In genomic region chr20:49724637-49725606, GRCh38 we compare ENCODE assay signal across 8 cellular contexts. TPM values are rescaled to one million over a fixed set of nuclear protein-coding genes. Genes with fewer than 3 reads are reported as not detected.
DNase-seq lines count a peak whose midpoint lies in the region; ATAC-seq and TF ChIP-seq lines count a peak whose summit lies in the region.

No MANE protein-coding gene starts in this region.

- peaks cover 0 to 5% (median 0%) of the 10 kb centered on the region in 11 donors for H3K9me3 ChIP-seq in heart right ventricle
- H3K9me3 ChIP-seq in endodermal cell (ENCODE audit: control insufficient read depth, low read length): no peaks in the 10 kb centered on the region

- H3K4me1 ChIP-seq in heart right ventricle (peaks cover 0 to 38% (median 12%) of the 10 kb centered on the region in 9 donors), endodermal cell (ENCODE audit: control insufficient read depth, insufficient read depth, low read length) (peaks cover 4% of the 10 kb centered on the region)

- H3K4me1 Mint-ChIP-seq in T-helper 2 cell treated with Interferon-gamma antibody and Interleukin-4, amounts not matched to agents 5 μg/mL and 100 μg/mL, for 36 hours (ENCODE audit: low read depth): peaks cover 10% of the 10 kb centered on the region
- H3K4me1 Mint-ChIP-seq in activated CD8-positive, alpha-beta memory T cell treated with anti-CD3 and anti-CD28 coated beads, Interleukin-2, amount 10 ng/mL, durations not matched to agents 7 days and 5 days: peaks cover 11% of the 10 kb centered on the region
- H3K4me1 Mint-ChIP-seq in endodermal cell: peaks cover 10% of the 10 kb centered on the region

- CTCF ChIA-PET in activated CD8-positive, alpha-beta memory T cell treated with anti-CD3 and anti-CD28 coated beads, Interleukin-2, amount 10 ng/mL, durations not matched to agents 7 days and 5 days (lab: Charles Lee): no interaction called here

- H3K36me3 ChIP-seq in heart right ventricle (no peaks in the 10 kb centered on the region), endodermal cell (ENCODE audit: control insufficient read depth, insufficient read depth, low read length) (no peaks in the 10 kb centered on the region)

- no peaks in the 10 kb centered on the region for H3K27me3 Mint-ChIP-seq in T-helper 2 cell treated with Interferon-gamma antibody and Interleukin-4, amounts not matched to agents 5 μg/mL and 100 μg/mL, for 36 hours (ENCODE audit: low read depth)
- H3K27me3 Mint-ChIP-seq in activated CD8-positive, alpha-beta memory T cell treated with anti-CD3 and anti-CD28 coated beads, Interleukin-2, amount 10 ng/mL, durations not matched to agents 7 days and 5 days: no peaks in the 10 kb centered on the region
- H3K27me3 Mint-ChIP-seq in endodermal cell (ENCODE audit: insufficient read depth): no peaks in the 10 kb centered on the region

- DNase-seq in HL-60 (ENCODE audit: low read depth in 1 of 2, low spot score in 1 of 2) (peak; percentile 73), heart right ventricle (peak; percentile 35 to 83), sciatic nerve (ENCODE audit: low spot score) (peak; percentile 81), endodermal cell (no peak)
- no peak for DNase-seq in T-helper 2 cell treated with Interferon-gamma antibody and Interleukin-4, amounts not matched to agents 5 μg/mL and 100 μg/mL, for 36 hours (ENCODE audit: low spot score)
- DNase-seq in activated CD8-positive, alpha-beta memory T cell treated with anti-CD3 and anti-CD28 coated beads, Interleukin-2, amount 10 ng/mL, durations not matched to agents 7 days and 5 days: no peak

- ATAC-seq in heart right ventricle (peak; percentile 90 to 99 (median 98)), sciatic nerve (peak; percentile 99), GM21723 (IDR thresholded peaks at IDR 0.05; ENCODE audit: unreplicated experiment) (no peak), HG02870 (IDR thresholded peaks at IDR 0.05; ENCODE audit: unreplicated experiment) (no peak)
- ATAC-seq in activated CD8-positive, alpha-beta memory T cell treated with anti-CD3 and anti-CD28 coated beads, Interleukin-2, amount 10 ng/mL, durations not matched to agents 7 days and 5 days: no peak

- intact Hi-C loops in heart right ventricle (cut with DNase I) (loop anchor here in 1 of 10 donors (5.0 kb wide), 1 partner anchor 108 kb away; no protein-coding TSS in a partner anchor), sciatic nerve (cut with DNase I) (loop anchor here (5.0 kb wide), 1 partner anchor 393 kb away; no protein-coding TSS in a partner anchor)

- H3K27me3 ChIP-seq in HL-60 (ENCODE audit: insufficient read depth, poor library complexity, severe bottlenecking) (no peaks in the 10 kb centered on the region), heart right ventricle (no peaks in the 10 kb centered on the region), endodermal cell (ENCODE audit: control insufficient read depth, insufficient read depth, low read length, poor library complexity, severe bottlenecking) (no peaks in the 10 kb centered on the region)

- peak overlapping the region; percentile 60 for H3K27ac ChIP-seq in HL-60 (replicated peaks)
- peak overlapping the region in 9 of 10 donors; percentile 52 to 77 (median 70) for H3K27ac ChIP-seq in heart right ventricle
- no peak overlapping the region for H3K27ac ChIP-seq in endodermal cell (ENCODE audit: low read depth, low read length)

- H3K4me3 ChIP-seq in HL-60 (replicated peaks; ENCODE audit: insufficient read depth, low read length): no peak overlapping the region
- no peak overlapping the region for H3K4me3 ChIP-seq in heart right ventricle
- H3K4me3 ChIP-seq in endodermal cell (ENCODE audit: low read length): no peak overlapping the region

- peak overlapping the region; percentile 23 for H3K4me3 Mint-ChIP-seq in T-helper 2 cell treated with Interferon-gamma antibody and Interleukin-4, amounts not matched to agents 5 μg/mL and 100 μg/mL, for 36 hours
- H3K4me3 Mint-ChIP-seq in activated CD8-positive, alpha-beta memory T cell treated with anti-CD3 and anti-CD28 coated beads, Interleukin-2, amount 10 ng/mL, durations not matched to agents 7 days and 5 days: no peak overlapping the region
- no peak overlapping the region for H3K4me3 Mint-ChIP-seq in endodermal cell

- no peaks in the 10 kb centered on the region for H3K9me3 Mint-ChIP-seq in T-helper 2 cell treated with Interferon-gamma antibody and Interleukin-4, amounts not matched to agents 5 μg/mL and 100 μg/mL, for 36 hours
- no peaks in the 10 kb centered on the region for H3K9me3 Mint-ChIP-seq in activated CD8-positive, alpha-beta memory T cell treated with anti-CD3 and anti-CD28 coated beads, Interleukin-2, amount 10 ng/mL, durations not matched to agents 7 days and 5 days (ENCODE audit: low read depth)
- H3K9me3 Mint-ChIP-seq in endodermal cell: peaks cover 3% of the 10 kb centered on the region

- H3K27ac Mint-ChIP-seq in T-helper 2 cell treated with Interferon-gamma antibody and Interleukin-4, amounts not matched to agents 5 μg/mL and 100 μg/mL, for 36 hours: no peak overlapping the region
- H3K27ac Mint-ChIP-seq in activated CD8-positive, alpha-beta memory T cell treated with anti-CD3 and anti-CD28 coated beads, Interleukin-2, amount 10 ng/mL, durations not matched to agents 7 days and 5 days: no peak overlapping the region
- no peak overlapping the region for H3K27ac Mint-ChIP-seq in endodermal cell

- WGBS in heart right ventricle, 2 donors: 60 to 61% methylated on average over 11 of the region's 11 CpGs
- 89 to 91% methylated on average over 9 to 10 of the region's 11 CpGs for WGBS in endodermal cell (ENCODE audit: insufficient coverage in 1 of 2, insufficient read length in 1 of 2), 2 experiments

- no peak overlapping the region for H3K9ac ChIP-seq in endodermal cell (ENCODE audit: extremely low read depth, low read length, poor library complexity, severe bottlenecking)

- no peaks in the 10 kb centered on the region for H3K36me3 Mint-ChIP-seq in T-helper 2 cell treated with Interferon-gamma antibody and Interleukin-4, amounts not matched to agents 5 μg/mL and 100 μg/mL, for 36 hours (ENCODE audit: low read depth)
- no peaks in the 10 kb centered on the region for H3K36me3 Mint-ChIP-seq in activated CD8-positive, alpha-beta memory T cell treated with anti-CD3 and anti-CD28 coated beads, Interleukin-2, amount 10 ng/mL, durations not matched to agents 7 days and 5 days
- H3K36me3 Mint-ChIP-seq in endodermal cell (ENCODE audit: low read depth): no peaks in the 10 kb centered on the region

- TF ChIP-seq CTCF in HL-60 (IDR thresholded peaks at IDR 0.05; ENCODE audit: insufficient read depth, low read length): no peak
- TF ChIP-seq CTCF in heart right ventricle (IDR thresholded peaks at IDR 0.05): no peak
- no peak for TF ChIP-seq CTCF in endodermal cell (conservative IDR thresholded peaks at IDR 0.05)

RNA-seq across cellular contexts. Expression of gene B4GALT5, which starts 11.2 kb away (rescaled TPM):
- total RNA-seq in heart right ventricle (10 to 100 TPM; 24.4 to 61.6 (median 34.3) TPM), sciatic nerve (36.0 TPM), endodermal cell (10 to 100 TPM; 57.0 to 58.8 TPM)
- polyA plus RNA-seq in heart right ventricle: 10 to 100 TPM in 1 of 2 donors, 1 to 10 TPM in 1; 7.4 to 12.5 TPM
- 10 to 100 TPM; 28.1 to 30.9 TPM for total RNA-seq in activated CD8-positive, alpha-beta memory T cell treated with anti-CD3 and anti-CD28 coated beads, Interleukin-2, amount 10 ng/mL, durations not matched to agents 7 days and 5 days
- 41.0 TPM for polyA plus RNA-seq in endodermal cell (2013, experiment 1 of 2)
- polyA plus RNA-seq in endodermal cell (2013, experiment 2 of 2): 35.9 TPM

Comparison
In these comparisons a context has a peak if more than half of its experiments do, and no peak if none do; other contexts are left out.
1. DNase-seq: peak in HL-60 (2 of 2), heart right ventricle (2 of 2) and sciatic nerve (single experiment); none in T-helper 2 cell treated with Interferon-gamma antibody and Interleukin-4, amounts not matched to agents 5 μg/mL and 100 μg/mL, for 36 hours (single experiment), activated CD8-positive, alpha-beta memory T cell treated with anti-CD3 and anti-CD28 coated beads, Interleukin-2, amount 10 ng/mL, durations not matched to agents 7 days and 5 days (single experiment) and endodermal cell (single experiment).
2. ATAC-seq: peak in heart right ventricle (8 of 8) and sciatic nerve (single experiment); none in GM21723 (single experiment), activated CD8-positive, alpha-beta memory T cell treated with anti-CD3 and anti-CD28 coated beads, Interleukin-2, amount 10 ng/mL, durations not matched to agents 7 days and 5 days (single experiment) and HG02870 (single experiment).